In genomic region chr9:6965566-6965965, GRCh38 we compare ENCODE assay signal across 31 cellular contexts.
"Had no signal": no experiment of that assay in that cellular context is flagged by ENCODE, and none has a peak within 500 bp of the region (broad histone marks: within the 10 kb centered on the region; RNA-seq: fewer than 3 reads in every experiment).

No MANE protein-coding gene starts in this region.

- H3K27me3 ChIP-seq: brain microvascular endothelial cell, esophagus muscularis mucosa, gastroesophageal sphincter had no signal

- DNase-seq: activated CD4-positive, alpha-beta memory T cell treated with anti-CD3 and anti-CD28 coated beads, Interleukin-2, amount 10 ng/mL, durations not matched to agents 7 days and 5 days; activated CD4-positive, alpha-beta T cell treated with anti-CD3 and anti-CD28 coated beads for 1 hour; activated CD4-positive, alpha-beta T cell treated with anti-CD3 and anti-CD28 coated beads for 4 hours; activated CD4-positive, alpha-beta T cell treated with anti-CD3 and anti-CD28 coated beads, Interleukin-2, amount 10 ng/mL, durations not matched to agents 7 days and 5 days; activated CD4-positive, alpha-beta T cell treated with anti-CD3 and anti-CD28 coated beads, Interleukin-2, amount 50 U/mL, for 4 hours; activated CD8-positive, alpha-beta memory T cell treated with anti-CD3 and anti-CD28 coated beads, Interleukin-2, amount 50 U/mL, for 48 hours; activated effector memory CD4-positive, alpha-beta T cell treated with Interleukin-2 at 50 U/mL for 16 hours; activated gamma-delta T cell treated with Interleukin-2 at 50 U/mL for 16 hours; activated naive CD4-positive, alpha-beta T cell treated with anti-CD3 and anti-CD28 coated beads, Interleukin-2, amount 50 U/mL, for 16 hours; activated naive CD4-positive, alpha-beta T cell treated with Interleukin-2 at 50 U/mL for 16 hours; activated T-cell treated with anti-CD3 and anti-CD28 coated beads for 4 hours; activated T-cell treated with anti-CD3 and anti-CD28 coated beads, Interleukin-2, amount 50 U/mL, for 4 hours; amniotic stem cell; anterior cingulate cortex; brain microvascular endothelial cell; dermis blood vessel endothelial cell; effector CD4-positive, alpha-beta T cell; effector memory CD8-positive, alpha-beta T cell; erythroblast; foreskin melanocyte; head of caudate nucleus; hippocampal formation; T-helper 17 cell; T1000 had no signal

- H3K4me3 ChIP-seq: coronary artery, esophagus muscularis mucosa, gastroesophageal sphincter had no signal

- H3K27ac ChIP-seq: brain microvascular endothelial cell, coronary artery, esophagus muscularis mucosa, gastroesophageal sphincter had no signal

- ATAC-seq: activated T-cell treated with anti-CD3 and anti-CD28 coated beads, Interleukin-2, amount 50 U/mL, for 4 hours; activated T-helper 17 cell treated with anti-CD3 and anti-CD28 coated beads, Interleukin-2, amount 50 U/mL, for 72 hours; effector memory CD8-positive, alpha-beta T cell; gastroesophageal sphincter; T-helper 17 cell; WTC11 had no signal

- FAIRE-seq: astrocyte, bronchial epithelial cell had no signal

- H3K36me3 ChIP-seq: brain microvascular endothelial cell had no signal

- H3K9me3 ChIP-seq: esophagus muscularis mucosa, gastroesophageal sphincter had no signal
